ENCODE assay signal across 31 cellular contexts in genomic region chr3:166263460-166263859, GRCh38.
A peak's percentile ranks its signal among the peaks of the same experiment; 100 is the strongest.
DNase-seq lines count a peak whose midpoint lies in the region; ATAC-seq and TF ChIP-seq lines count a peak whose summit lies in the region.
"Had no signal": no experiment of that assay in that cellular context is flagged by ENCODE, and none has a peak within 500 bp of the region (broad histone marks: within the 10 kb centered on the region; RNA-seq: fewer than 3 reads in every experiment).

No MANE protein-coding gene starts in this region.

- H3K4me1 ChIP-seq in SK-N-SH (ENCODE audit: control insufficient read depth in 1 of 2, insufficient read depth in 2 of 2, low read depth in 1 of 2, low read length in 1 of 2) (no peaks in the 10 kb centered on the region), fibroblast of lung (ENCODE audit: control insufficient read depth, extremely low read depth, insufficient read depth, low read length) (no peaks in the 10 kb centered on the region)
- H3K4me1 ChIP-seq: BE2C, pancreas, right atrium auricular region, spleen, suprapubic skin had no signal

- H3K4me3 ChIP-seq in SK-N-SH (ENCODE audit: low read depth in 2 of 2, low read length in 1 of 2), result no peak overlapping the region
- H3K4me3 ChIP-seq in fibroblast of lung (replicated peaks in 1 of 4; ENCODE audit: control extremely low read depth in 1 of 4, insufficient read depth in 1 of 4, low read depth in 3 of 4, low read length in 4 of 4), result no peak overlapping the region
- no peak overlapping the region for H3K4me3 ChIP-seq in retinal pigment epithelial cell (ENCODE audit: low read length)
- H3K4me3 ChIP-seq: pancreas, right atrium auricular region, spleen, suprapubic skin had no signal

- H3K9ac ChIP-seq in SK-N-SH, result no peak overlapping the region
- H3K9ac ChIP-seq in fibroblast of lung (ENCODE audit: insufficient read depth, low read length), result no peak overlapping the region

- H3K27ac ChIP-seq in SK-N-SH (ENCODE audit: low read depth in 2 of 2, low read length in 1 of 2), result no peak overlapping the region
- H3K27ac ChIP-seq in VCaP, result no peak overlapping the region
- no peak overlapping the region for H3K27ac ChIP-seq in fibroblast of lung (ENCODE audit: insufficient read depth, low read length)
- H3K27ac ChIP-seq: HL-60, pancreas, right atrium auricular region, RWPE1, spleen, suprapubic skin, WERI-Rb-1 had no signal

- no peaks in the 10 kb centered on the region for H3K9me2 ChIP-seq in SK-N-SH

- H3K79me2 ChIP-seq in SK-N-SH (ENCODE audit: insufficient read depth) (no peaks in the 10 kb centered on the region), fibroblast of lung (ENCODE audit: control insufficient read depth, insufficient read depth, low read length) (no peaks in the 10 kb centered on the region)

- TF ChIP-seq CTCF in SK-N-SH (IDR thresholded peaks at IDR 0.05), result no peak
- TF ChIP-seq CTCF in VCaP (conservative IDR thresholded peaks at IDR 0.05), result peak; percentile 57
- TF ChIP-seq CTCF in fibroblast of lung (conservative IDR thresholded peaks at IDR 0.05 in 1 of 2, IDR thresholded peaks at IDR 0.05 in 1 of 2; ENCODE audit: low read depth in 1 of 2, low read length in 2 of 2), result peak; percentile 20 to 27
- TF ChIP-seq CTCF in retinal pigment epithelial cell (conservative IDR thresholded peaks at IDR 0.05; ENCODE audit: low read depth, low read length), result peak; percentile 21

- H3K4me2 ChIP-seq in SK-N-SH (no peak overlapping the region), fibroblast of lung (ENCODE audit: extremely low read depth, insufficient read depth, low read length) (no peak overlapping the region)

- H3F3A ChIP-seq in SK-N-SH (replicated peaks; ENCODE audit: insufficient read depth), result no peaks in the 10 kb centered on the region

- H3K9me3 ChIP-seq in SK-N-SH (no peaks in the 10 kb centered on the region), fibroblast of lung (ENCODE audit: control insufficient read depth, insufficient read depth, low read depth, low read length) (no peaks in the 10 kb centered on the region)
- H3K9me3 ChIP-seq: BE2C, pancreas, right atrium auricular region, suprapubic skin had no signal

- TF ChIP-seq RAD21 in SK-N-SH (IDR thresholded peaks at IDR 0.05; ENCODE audit: low read length), result no peak

- H3K36me3 ChIP-seq in SK-N-SH (replicated peaks in 1 of 2; ENCODE audit: control insufficient read depth in 1 of 2, insufficient read depth in 2 of 2, low read length in 1 of 2), result no peaks in the 10 kb centered on the region
- no peaks in the 10 kb centered on the region for H3K36me3 ChIP-seq in fibroblast of lung (ENCODE audit: control insufficient read depth, insufficient read depth, low read length)
- H3K36me3 ChIP-seq: BE2C, pancreas, right atrium auricular region, spleen, suprapubic skin, WERI-Rb-1 had no signal

- H2AFZ ChIP-seq in SK-N-SH (ENCODE audit: low read depth) (no peak overlapping the region), fibroblast of lung (ENCODE audit: low read length) (no peak overlapping the region)

- H4K20me1 ChIP-seq in SK-N-SH (ENCODE audit: insufficient read depth) (no peaks in the 10 kb centered on the region), fibroblast of lung (ENCODE audit: control insufficient read depth, extremely low read depth, insufficient read depth, low read length) (no peaks in the 10 kb centered on the region)

- CTCF ChIA-PET in SK-N-SH (lab: Yijun Ruan, JAX), result no interaction called here

- no peak for TF ChIP-seq EP300 in SK-N-SH (IDR thresholded peaks at IDR 0.05; ENCODE audit: borderline replicate concordance in 1 of 2, low read depth in 1 of 2, low read length in 1 of 2)

- 21% methylated on average over 2 of the region's 2 CpGs for WGBS in SK-N-SH (ENCODE audit: low lambda C conversion rate)

- DNase-seq in SK-N-SH, result no peak
- DNase-seq in fibroblast of lung (ENCODE audit: low read depth in 2 of 2), result peak in 1 of 2 donors; percentile 8
- no peak for DNase-seq in retinal pigment epithelial cell (ENCODE audit: low read depth)
- DNase-seq in NCI-H2107 treated with DMSO at 0.1 percent for 48 hours (lab: John Stamatoyannopoulos, UW; ENCODE audit: unreplicated experiment), result no peak
- DNase-seq in NCI-H1930 (lab: John Stamatoyannopoulos, UW), result no peak
- DNase-seq in SKM-1 treated with dmso at 0.1 percent for 144 hours (lab: John Stamatoyannopoulos, UW; ENCODE audit: unreplicated experiment), result no peak
- DNase-seq: activated CD4-positive, alpha-beta T cell treated with anti-CD3 and anti-CD28 coated beads, Interleukin-2, amount 50 U/mL, for 1 hour; activated CD8-positive, alpha-beta memory T cell treated with anti-CD3 and anti-CD28 coated beads, Interleukin-2, amount 10 ng/mL, durations not matched to agents 7 days and 5 days; activated naive CD4-positive, alpha-beta T cell treated with anti-CD3 and anti-CD28 coated beads for 36 hours; activated T-cell treated with anti-CD3 and anti-CD28 coated beads, Interleukin-2, amount 50 U/mL, for 72 hours; amygdala; BE2C; caudate nucleus; COR-L47; dermis blood vessel endothelial cell; head of caudate nucleus; naive B cell; NCI-H1105; NCI-H2107; NCI-H524 treated with DMSO at 0.1 percent for 48 hours; pancreas; spleen; stimulated activated CD4-positive, alpha-beta T cell treated with anti-CD3 and anti-CD28 coated beads, Interleukin-4, amount 100 ng/mL, for 1 hour; stimulated activated naive B cell treated with anti-CD40 and anti-IgM and Interleukin-4, amounts not matched to agents 10 μg/mL and 1 μg/mL and 100 μg/mL, for 72 hours; WERI-Rb-1 had no signal

- POLR2A ChIA-PET in SK-N-SH (lab: Yijun Ruan, JAX), result no interaction called here

- ATAC-seq in SK-N-SH treated with all-trans-retinoic acid at 6 μM for 48 hours, result peak; percentile 44; the same call in 1 of the 3 replicates
- ATAC-seq: activated CD8-positive, alpha-beta memory T cell treated with anti-CD3 and anti-CD28 coated beads, Interleukin-2, amount 10 ng/mL, durations not matched to agents 7 days and 5 days; activated T-cell treated with anti-CD3 and anti-CD28 coated beads, Interleukin-2, amount 50 U/mL, for 72 hours; pancreas; stimulated activated naive B cell treated with anti-CD40 and anti-IgM and Interleukin-4, amounts not matched to agents 10 μg/mL and 1 μg/mL and 100 μg/mL, for 72 hours had no signal

- H3K27me3 ChIP-seq in SK-N-SH (ENCODE audit: insufficient read depth) (no peaks in the 10 kb centered on the region), fibroblast of lung (ENCODE audit: control insufficient read depth, insufficient read depth, low read length) (no peaks in the 10 kb centered on the region)
- H3K27me3 ChIP-seq: BE2C, pancreas, right atrium auricular region, spleen, suprapubic skin had no signal

TF ChIP-seq in SK-N-SH treated with all-trans-retinoic acid at 6 μM for 48 hours, 23 proteins besides CTCF, POLR2A, EP300 and RAD21:
- TF ChIP-seq TSHZ2 (CRISPR knock-in tag; IDR thresholded peaks at IDR 0.05), result no peak

TF ChIP-seq in SK-N-SH, 30 proteins besides CTCF, POLR2A, EP300 and RAD21:
- TF ChIP-seq FOSL2 (IDR thresholded peaks at IDR 0.05; ENCODE audit: borderline replicate concordance, low read depth), result no peak
- TF ChIP-seq JUND (IDR thresholded peaks at IDR 0.05), result no peak
